Comparison of ENCODE assay signal across 1 cellular context in the genomic region with DNA sequence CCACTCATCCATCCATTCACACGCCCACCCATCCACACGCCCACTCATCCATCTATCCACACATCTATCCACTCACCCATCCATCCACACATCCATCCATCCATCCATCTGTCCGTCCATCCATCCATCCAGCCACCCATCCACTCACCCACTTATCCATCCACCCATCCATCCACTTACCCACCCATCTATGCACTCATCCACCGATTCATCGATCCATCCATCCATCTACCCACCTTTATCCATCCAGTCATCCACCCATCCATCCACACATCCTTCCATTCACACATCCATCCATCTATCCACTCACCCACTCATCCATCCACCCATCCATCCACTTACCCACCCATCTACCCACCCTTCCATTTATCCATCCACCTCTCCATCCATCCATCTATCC.
TF ChIP-seq lines count a peak whose summit lies in the region.

No MANE protein-coding gene starts in this region.

TF ChIP-seq in HepG2, 621 proteins besides CTCF, POLR2A, EP300 and RAD21:
- no peak for TF ChIP-seq MXD3 (CRISPR knock-in tag; IDR thresholded peaks at IDR 0.05)
- 0 out of 2 replicates have a peak, but pooled peaks have one; percentile 5 for TF ChIP-seq FOXK2 (IDR thresholded peaks at IDR 0.05)
